Comparison of ENCODE assay signal across 16 cellular contexts in genomic region chr1:111843177-111843576, GRCh38.
DNase-seq lines count a peak whose midpoint lies in the region; ATAC-seq lines count a peak whose summit lies in the region.
"Had no signal": no experiment of that assay in that cellular context is flagged by ENCODE, and none has a peak within 500 bp of the region (broad histone marks: within the 10 kb centered on the region; RNA-seq: fewer than 3 reads in every experiment).

No MANE protein-coding gene starts in this region.

- no peak overlapping the region for H3K27ac ChIP-seq in substantia nigra (ENCODE audit: low read depth, low read length, poor library complexity, severe bottlenecking)
- H3K27ac ChIP-seq: 22Rv1, BLaER1 had no signal

- intact Hi-C loops in cardiac septum (cut with DNase I), result loop anchor here (5.0 kb wide), 1 partner anchor 41 kb away; no protein-coding TSS in a partner anchor
- intact Hi-C loops in Right ventricle myocardium superior (cut with DNase I), result no loop called here

- ATAC-seq in Right ventricle myocardium superior (ENCODE audit: poor library complexity) (no peak), HG02678 (IDR thresholded peaks at IDR 0.05; ENCODE audit: unreplicated experiment) (no peak)
- ATAC-seq: GM12878, GM23338 had no signal

- DNase-seq in cardiac septum (ENCODE audit: low spot score) (peak; percentile 43), Right ventricle myocardium superior (no peak), globus pallidus (ENCODE audit: low spot score) (peak; percentile 51), midbrain (lab: John Stamatoyannopoulos, UW) (peak; percentile 36), substantia nigra (lab: John Stamatoyannopoulos, UW) (peak in 30 of 49 donors; percentile 5 to 71 (median 36)), NOMO-1 (lab: John Stamatoyannopoulos, UW; ENCODE audit: unreplicated experiment in 2 of 2) (no peak), dedifferentiated amniotic fluid mesenchymal stem cell (ENCODE audit: extremely low spot score) (no peak)
- DNase-seq: Caco-2; CD8-positive, alpha-beta memory T cell; DMS53; H7 had no signal

Comparison
In these comparisons a context has a peak if more than half of its experiments do, and no peak if none do; other contexts are left out.
1. DNase-seq: peak in cardiac septum (single experiment), globus pallidus (single experiment), midbrain (single experiment) and substantia nigra (30 of 49); none in Right ventricle myocardium superior (single experiment), NOMO-1 (0 of 2) and dedifferentiated amniotic fluid mesenchymal stem cell (single experiment).